ENCODE assay signal across 16 cellular contexts in genomic region chr14:60926002-60926401, GRCh38. TPM values are rescaled to one million over a fixed set of nuclear protein-coding genes. Genes with fewer than 3 reads are reported as not detected.
DNase-seq lines count a peak whose midpoint lies in the region; ATAC-seq, FAIRE-seq and TF ChIP-seq lines count a peak whose summit lies in the region.
"Had no signal": no experiment of that assay in that cellular context is flagged by ENCODE, and none has a peak within 500 bp of the region (broad histone marks: within the 10 kb centered on the region; RNA-seq: fewer than 3 reads in every experiment).

No MANE protein-coding gene starts in this region.

- 97% methylated on average over 3 of the region's 3 CpGs for WGBS in HepG2 (ENCODE audit: low lambda C conversion rate)

- CTCF ChIA-PET in GM10248 (lab: Yijun Ruan, JAX), result no interaction called here
- CTCF ChIA-PET in HepG2 (lab: Yijun Ruan, JAX; ENCODE audit: low intra/inter-chr PET ratio, low total read pairs), result no interaction called here

- POLR2A ChIA-PET in GM10248 (lab: Yijun Ruan, JAX) (no interaction called here), HepG2 (lab: Yijun Ruan, JAX) (no interaction called here)

- H3K4me2 ChIP-seq in HepG2 (ENCODE audit: low read depth, low read length), result no peak overlapping the region

- no peaks in the 10 kb centered on the region; a peak in 1 of 5 replicates for H3K27me3 ChIP-seq in HepG2 (ENCODE audit: control insufficient read depth in 1 of 2, insufficient read depth in 2 of 2, low read length in 2 of 2)
- H3K27me3 ChIP-seq: heart right ventricle had no signal

- no peak for TF ChIP-seq CTCF in GM10248 (IDR thresholded peaks at IDR 0.05; ENCODE audit: control extremely low read depth, extremely low read depth, low read depth, missing control alignments)
- TF ChIP-seq CTCF in HepG2 (CRISPR knock-in tag; IDR thresholded peaks at IDR 0.05), result no peak

- no peak overlapping the region for H3K27ac ChIP-seq in HepG2 (ENCODE audit: extremely low read length, insufficient read depth, low read length)
- H3K27ac ChIP-seq: heart right ventricle had no signal

- TF ChIP-seq EP300 in HepG2 (IDR thresholded peaks at IDR 0.05; ENCODE audit: low read depth in 2 of 2, low read length in 2 of 2), result no peak
- TF ChIP-seq EP300 in HepG2 (CRISPR knock-in tag; IDR thresholded peaks at IDR 0.05; ENCODE audit: borderline replicate concordance), result no peak

- in situ Hi-C loops in HepG2 (cut with HindIII; ENCODE audit: extremely low pct_ligation_motif_present, low pct_unique_long_range_greater_than_20kb), result no loop called here

- TF ChIP-seq RAD21 in HepG2 (CRISPR knock-in tag; IDR thresholded peaks at IDR 0.05), result no peak

- no peaks in the 10 kb centered on the region for H3K79me2 ChIP-seq in HepG2 (ENCODE audit: insufficient read depth, low read length)

- FAIRE-seq in HepG2 (lab: Jason Lieb, UNC), result no peak

- no peak overlapping the region for H3K4me3 ChIP-seq in HepG2 (replicated peaks in 1 of 3; ENCODE audit: insufficient read depth in 1 of 3, low read depth in 2 of 3, low read length in 3 of 3)
- H3K4me3 ChIP-seq: heart right ventricle had no signal

- ATAC-seq in HG02642 (IDR thresholded peaks at IDR 0.05; ENCODE audit: poor library complexity, unreplicated experiment), result peak; percentile 98
- ATAC-seq in HG03442 (IDR thresholded peaks at IDR 0.05; ENCODE audit: unreplicated experiment), result peak; percentile 98
- ATAC-seq in HepG2, result no peak
- ATAC-seq: heart right ventricle had no signal

- DNase-seq in GM10248 (ENCODE audit: extremely low spot score) (peak; percentile 56), GM19240 (ENCODE audit: insufficient read length, low spot score) (peak; percentile 11), Ammon's horn (ENCODE audit: low spot score) (no peak), retina (no peak), HepG2 (ENCODE audit: low spot score) (no peak)
- no peak for DNase-seq in activated effector memory CD4-positive, alpha-beta T cell treated with anti-CD3 and anti-CD28 coated beads, Interleukin-2, amount 50 U/mL, for 16 hours
- DNase-seq: activated CD8-positive, alpha-beta memory T cell treated with anti-CD3 and anti-CD28 coated beads for 24 hours; anterior cingulate cortex; DND-41; endodermal cell; H7; heart right ventricle; mesendoderm; NCI-H774 had no signal

- H3K36me3 ChIP-seq in HepG2 (replicated peaks in 1 of 2; ENCODE audit: control insufficient read depth in 1 of 2, insufficient read depth in 2 of 2, low read length in 2 of 2), result no peaks in the 10 kb centered on the region
- H3K36me3 ChIP-seq: heart right ventricle had no signal

- H3K9ac ChIP-seq in HepG2 (ENCODE audit: insufficient read depth, low read depth, low read length), result no peak overlapping the region

- no TSS peak for BruUV-seq in HepG2 (replicated peaks; lab: Mats Ljungman, UMichigan)

- H4K20me1 ChIP-seq in HepG2 (ENCODE audit: insufficient read depth, low read length), result no peaks in the 10 kb centered on the region

- H2AFZ ChIP-seq in HepG2 (ENCODE audit: low read length), result no peak overlapping the region

- intact Hi-C loops in HepG2 (cut with micrococcal nuclease; ENCODE audit: unreplicated experiment), result no loop called here

- no peaks in the 10 kb centered on the region for H3K4me1 ChIP-seq in HepG2 (ENCODE audit: insufficient read depth, low read length)
- H3K4me1 ChIP-seq: heart right ventricle had no signal

- no peaks in the 10 kb centered on the region for H3K9me3 ChIP-seq in HepG2 (ENCODE audit: low read length)
- H3K9me3 ChIP-seq: heart right ventricle had no signal

- no peak for TF ChIP-seq POLR2A in HepG2 (IDR thresholded peaks at IDR 0.05; ENCODE audit: insufficient read depth in 1 of 2, low read depth in 2 of 2, low read length in 2 of 2)

TF ChIP-seq in HepG2, 621 proteins besides CTCF, POLR2A, EP300 and RAD21 (continues in another document):
- TF ChIP-seq IRF9 (CRISPR knock-in tag; IDR thresholded peaks at IDR 0.05; ENCODE audit: borderline replicate concordance) (no peak), ZNF597 (CRISPR knock-in tag; IDR thresholded peaks at IDR 0.05) (no peak), FOXC1 (CRISPR knock-in tag; IDR thresholded peaks at IDR 0.05; ENCODE audit: borderline replicate concordance) (no peak), ZBTB20 (CRISPR knock-in tag; IDR thresholded peaks at IDR 0.05; ENCODE audit: borderline replicate concordance, low read depth) (no peak), SYNCRIP (IDR thresholded peaks at IDR 0.05; ENCODE audit: insufficient read depth, low read depth, low read length) (no peak), SETDB1 (CRISPR knock-in tag; IDR thresholded peaks at IDR 0.05; ENCODE audit: borderline replicate concordance) (no peak), ATF7-NPFF (CRISPR knock-in tag; IDR thresholded peaks at IDR 0.05; ENCODE audit: low read depth) (no peak)

RNA-seq across cellular contexts. Expression of gene TRMT5, which starts 54.9 kb away (rescaled TPM):
- total RNA-seq in HepG2 (2016; rRNA removed; fragmentation: Illumina TruSeq; extraction: Trizol), result 16.0 and 26.0 TPM in 2 replicates
- total RNA-seq in HepG2 (2016; cell fraction: cytosol; rRNA removed; fragmentation: Illumina TruSeq; extraction: Trizol; ENCODE audit: low read depth), result 1.3 and 3.1 TPM in 2 replicates
- 15.0 and 24.2 TPM in 2 replicates for total RNA-seq in HepG2 (2016; cell fraction: insoluble cytoplasmic fraction; rRNA removed; fragmentation: Illumina TruSeq; extraction: Trizol)
- 6.7 and 7.3 TPM in 2 replicates for total RNA-seq in HepG2 (2016; cell fraction: membrane; rRNA removed; fragmentation: Illumina TruSeq; extraction: Trizol)
- 13.9 and 16.9 TPM in 2 replicates for total RNA-seq in HepG2 (2016; cell fraction: nucleus; rRNA removed; fragmentation: Illumina TruSeq; extraction: Trizol)
- 3.1 and 3.6 TPM in 2 replicates for polyA plus RNA-seq in HepG2 (2011; rRNA removed)
- polyA plus RNA-seq in HepG2 (2011; cell fraction: cytosol; rRNA removed), result 1.1 and 2.0 TPM in 2 replicates
- polyA plus RNA-seq in HepG2 (2011; cell fraction: nucleus; rRNA removed), result 1.5 and 2.7 TPM in 2 replicates
- polyA plus RNA-seq in HepG2 (2012), result 4.0 and 8.5 TPM in 2 replicates
- polyA plus RNA-seq in HepG2 (2016; cell fraction: cytosol; fragmentation: Illumina TruSeq; extraction: Trizol; ENCODE audit: low read depth), result 0.78 and 0.84 TPM in 2 replicates
- 16.4 and 17.2 TPM in 2 replicates for polyA plus RNA-seq in HepG2 (2016; cell fraction: insoluble cytoplasmic fraction; fragmentation: Illumina TruSeq; extraction: Trizol; ENCODE audit: low read depth)
- polyA plus RNA-seq in HepG2 (2016; cell fraction: membrane; fragmentation: Illumina TruSeq; extraction: Trizol; ENCODE audit: low read depth), result 1.7 and 2.0 TPM in 2 replicates
- 12.2 and 12.8 TPM in 2 replicates for polyA plus RNA-seq in HepG2 (2016; cell fraction: nucleus; fragmentation: Illumina TruSeq; extraction: Trizol; ENCODE audit: insufficient read depth, low read depth)
- polyA minus RNA-seq in HepG2 (2011; rRNA and poly(A)+ RNA removed; ENCODE audit: low replicate concordance), result 1.0 and 4.4 TPM in 2 replicates
- polyA minus RNA-seq in HepG2 (2011; cell fraction: cytosol; rRNA and poly(A)+ RNA removed), result 1.4 and 4.2 TPM in 2 replicates
- 5.6 and 10.4 TPM in 2 replicates for polyA minus RNA-seq in HepG2 (2011; cell fraction: nucleus; rRNA and poly(A)+ RNA removed)

RNA-seq across cellular contexts. Expression of gene SLC38A6, which starts 55.0 kb away (rescaled TPM):
- 12.4 and 22.1 TPM in 2 replicates for total RNA-seq in HepG2 (2016; rRNA removed; fragmentation: Illumina TruSeq; extraction: Trizol)
- 9.6 and 11.5 TPM in 2 replicates for total RNA-seq in HepG2 (2016; cell fraction: cytosol; rRNA removed; fragmentation: Illumina TruSeq; extraction: Trizol; ENCODE audit: low read depth)
- 13.5 and 21.9 TPM in 2 replicates for total RNA-seq in HepG2 (2016; cell fraction: insoluble cytoplasmic fraction; rRNA removed; fragmentation: Illumina TruSeq; extraction: Trizol)
- total RNA-seq in HepG2 (2016; cell fraction: membrane; rRNA removed; fragmentation: Illumina TruSeq; extraction: Trizol), result 11.4 and 11.5 TPM in 2 replicates
- 65.0 and 69.3 TPM in 2 replicates for total RNA-seq in HepG2 (2016; cell fraction: nucleus; rRNA removed; fragmentation: Illumina TruSeq; extraction: Trizol)
- polyA plus RNA-seq in HepG2 (2011; rRNA removed), result 5.6 and 6.9 TPM in 2 replicates
- 4.1 and 4.9 TPM in 2 replicates for polyA plus RNA-seq in HepG2 (2011; cell fraction: cytosol; rRNA removed)
- 5.6 and 7.7 TPM in 2 replicates for polyA plus RNA-seq in HepG2 (2011; cell fraction: nucleus; rRNA removed)
- polyA plus RNA-seq in HepG2 (2012), result 6.5 and 6.8 TPM in 2 replicates
- polyA plus RNA-seq in HepG2 (2016; cell fraction: cytosol; fragmentation: Illumina TruSeq; extraction: Trizol; ENCODE audit: low read depth), result 4.5 and 7.6 TPM in 2 replicates
- 14.9 and 15.7 TPM in 2 replicates for polyA plus RNA-seq in HepG2 (2016; cell fraction: insoluble cytoplasmic fraction; fragmentation: Illumina TruSeq; extraction: Trizol; ENCODE audit: low read depth)
- 9.2 and 10.6 TPM in 2 replicates for polyA plus RNA-seq in HepG2 (2016; cell fraction: membrane; fragmentation: Illumina TruSeq; extraction: Trizol; ENCODE audit: low read depth)
- polyA plus RNA-seq in HepG2 (2016; cell fraction: nucleus; fragmentation: Illumina TruSeq; extraction: Trizol; ENCODE audit: insufficient read depth, low read depth), result 29.4 and 31.5 TPM in 2 replicates
- 13.5 and 16.6 TPM in 2 replicates for polyA minus RNA-seq in HepG2 (2011; rRNA and poly(A)+ RNA removed; ENCODE audit: low replicate concordance)
- 2.1 and 4.6 TPM in 2 replicates for polyA minus RNA-seq in HepG2 (2011; cell fraction: cytosol; rRNA and poly(A)+ RNA removed)
- polyA minus RNA-seq in HepG2 (2011; cell fraction: nucleus; rRNA and poly(A)+ RNA removed), result 34.6 and 50.2 TPM in 2 replicates

Comparison
In these comparisons a context has a peak if more than half of its experiments do, and no peak if none do; other contexts are left out.
1. DNase-seq: peak in GM10248 (single experiment) and GM19240 (single experiment); none in Ammon's horn (single experiment), retina (single experiment), activated effector memory CD4-positive, alpha-beta T cell treated with anti-CD3 and anti-CD28 coated beads, Interleukin-2, amount 50 U/mL, for 16 hours (single experiment) and HepG2 (single experiment).